Comparison of ENCODE assay signal across 18 cellular contexts in genomic region chr15:63678383-63678782, GRCh38.
"Had no signal": no experiment of that assay in that cellular context is flagged by ENCODE, and none has a peak within 500 bp of the region (broad histone marks: within the 10 kb centered on the region; RNA-seq: fewer than 3 reads in every experiment).

No MANE protein-coding gene starts in this region.

- H3K27ac ChIP-seq: ascending aorta, breast epithelium, tibial artery, uterus had no signal

- H3K27me3 Mint-ChIP-seq: activated naive CD4-positive, alpha-beta T cell treated with anti-CD3 and anti-CD28 coated beads, Interleukin-2, amount 50 U/mL, for 24 hours; stimulated activated memory B cell treated with anti-CD40 and anti-IgM and Interleukin-4, amounts not matched to agents 10 μg/mL and 1 μg/mL and 100 μg/mL, for 72 hours had no signal

- H3K4me3 ChIP-seq: ascending aorta, breast epithelium, mucosa of descending colon, tibial artery, uterus had no signal

- H3K36me3 ChIP-seq: uterus had no signal

- H3K27me3 ChIP-seq: ascending aorta, breast epithelium, tibial artery, uterus had no signal

- H3K9me3 ChIP-seq: ascending aorta, breast epithelium, mucosa of descending colon, tibial artery, uterus had no signal

- H3K27ac Mint-ChIP-seq: activated naive CD4-positive, alpha-beta T cell treated with anti-CD3 and anti-CD28 coated beads, Interleukin-2, amount 50 U/mL, for 24 hours; endodermal cell; natural killer cell; stimulated activated memory B cell treated with anti-CD40 and anti-IgM and Interleukin-4, amounts not matched to agents 10 μg/mL and 1 μg/mL and 100 μg/mL, for 72 hours had no signal

- H3K9me3 Mint-ChIP-seq: activated naive CD4-positive, alpha-beta T cell treated with anti-CD3 and anti-CD28 coated beads, Interleukin-2, amount 50 U/mL, for 24 hours; endodermal cell; natural killer cell; stimulated activated memory B cell treated with anti-CD40 and anti-IgM and Interleukin-4, amounts not matched to agents 10 μg/mL and 1 μg/mL and 100 μg/mL, for 72 hours had no signal

- H3K4me1 ChIP-seq: ascending aorta, breast epithelium, tibial artery, uterus had no signal

- FAIRE-seq: islet of Langerhans had no signal

- DNase-seq: activated CD4-positive, alpha-beta T cell treated with anti-CD3 and anti-CD28 coated beads for 1 hour; activated CD4-positive, alpha-beta T cell treated with anti-CD3 and anti-CD28 coated beads, Interleukin-2, amount 50 U/mL, for 4 hours; activated T-cell treated with anti-CD3 and anti-CD28 coated beads for 4 hours; dermis blood vessel endothelial cell; natural killer cell; retina; stimulated activated CD4-positive, alpha-beta T cell treated with anti-CD3 and anti-CD28 coated beads, Interleukin-12 subunit alpha, Interleukin-12 subunit beta, amount 100 ng/mL, for 4 hours; stimulated activated CD4-positive, alpha-beta T cell treated with anti-CD3 and anti-CD28 coated beads, Interleukin-2, amount 100 ng/mL, for 24 hours; T1000; uterus had no signal

- ATAC-seq: natural killer cell; stimulated activated memory B cell treated with anti-CD40 and anti-IgM and Interleukin-4, amounts not matched to agents 10 μg/mL and 1 μg/mL and 100 μg/mL, for 72 hours had no signal

- H3K4me3 Mint-ChIP-seq: activated naive CD4-positive, alpha-beta T cell treated with anti-CD3 and anti-CD28 coated beads, Interleukin-2, amount 50 U/mL, for 24 hours; endodermal cell; natural killer cell; stimulated activated memory B cell treated with anti-CD40 and anti-IgM and Interleukin-4, amounts not matched to agents 10 μg/mL and 1 μg/mL and 100 μg/mL, for 72 hours had no signal

- H3K4me1 Mint-ChIP-seq: endodermal cell; stimulated activated memory B cell treated with anti-CD40 and anti-IgM and Interleukin-4, amounts not matched to agents 10 μg/mL and 1 μg/mL and 100 μg/mL, for 72 hours had no signal
